In genomic region chr12:87274594-87275245, GRCh38 we compare ENCODE assay signal across 9 cellular contexts.
DNase-seq lines count a peak whose midpoint lies in the region; ATAC-seq, FAIRE-seq and TF ChIP-seq lines count a peak whose summit lies in the region.
"Had no signal": no experiment of that assay in that cellular context is flagged by ENCODE, and none has a peak within 500 bp of the region (broad histone marks: within the 10 kb centered on the region; RNA-seq: fewer than 3 reads in every experiment).

No MANE protein-coding gene starts in this region.

- no peaks in the 10 kb centered on the region for H3K4me1 Mint-ChIP-seq in MCF 10A (ENCODE audit: insufficient read depth, unreplicated experiment)
- no peaks in the 10 kb centered on the region for H3K4me1 Mint-ChIP-seq in activated naive CD8-positive, alpha-beta T cell treated with anti-CD3 and anti-CD28 coated beads for 36 hours

- no peaks in the 10 kb centered on the region for H3K9me2 ChIP-seq in SU-DHL-6 (replicated peaks; ENCODE audit: insufficient read depth, low read length)

- no peaks in the 10 kb centered on the region for H3K9me3 Mint-ChIP-seq in MCF 10A (ENCODE audit: unreplicated experiment)
- no peaks in the 10 kb centered on the region for H3K9me3 Mint-ChIP-seq in activated naive CD8-positive, alpha-beta T cell treated with anti-CD3 and anti-CD28 coated beads for 36 hours

- H3K79me2 ChIP-seq in SU-DHL-6 (ENCODE audit: insufficient read depth, low read length) (no peaks in the 10 kb centered on the region), HepG2 (ENCODE audit: insufficient read depth, low read length) (no peaks in the 10 kb centered on the region)

- peak; percentile 52 for ATAC-seq in HG03095 (IDR thresholded peaks at IDR 0.05; ENCODE audit: unreplicated experiment)
- peak; percentile 43; the same call in 1 of the 3 replicates for ATAC-seq in HepG2

- intact Hi-C loops in MCF 10A (cut with micrococcal nuclease): loop anchor here (1.0 to 10.0 kb wide), 2 partner anchors 390 to 574 kb away; no protein-coding TSS in a partner anchor
- intact Hi-C loops in breast epithelium (cut with DNase I; ENCODE audit: low total_unique reads): no loop called here
- intact Hi-C loops in HepG2 (cut with micrococcal nuclease; ENCODE audit: unreplicated experiment): loop anchor here (1.0 kb wide), 2 partner anchors 574 to 679 kb away; no protein-coding TSS in a partner anchor

- no peaks in the 10 kb centered on the region for H3F3A ChIP-seq in SU-DHL-6 (ENCODE audit: insufficient read depth)

- no peaks in the 10 kb centered on the region for H3K36me3 ChIP-seq in breast epithelium
- H3K36me3 ChIP-seq in SU-DHL-6 (ENCODE audit: low read length): no peaks in the 10 kb centered on the region
- no peaks in the 10 kb centered on the region for H3K36me3 ChIP-seq in HepG2 (replicated peaks in 1 of 2; ENCODE audit: control insufficient read depth in 1 of 2, insufficient read depth in 2 of 2, low read length in 2 of 2)

- CTCF ChIA-PET in MCF 10A (lab: Yijun Ruan, JAX) (interaction anchor here (0.6 to 1.3 kb wide), 4 partner anchors 10 to 625 kb away, joined by 3 to 4 read pairs (median 3); no protein-coding TSS in a partner anchor), HepG2 (lab: Yijun Ruan, JAX; ENCODE audit: low intra/inter-chr PET ratio, low total read pairs) (interaction anchor here (1.4 kb wide), 1 partner anchor 573 kb away, joined by 4 read pairs; no protein-coding TSS in a partner anchor)

- H3K4me3 ChIP-seq in breast epithelium (no peak overlapping the region), SU-DHL-6 (ENCODE audit: insufficient read depth, low read length, poor library complexity, severe bottlenecking) (no peak overlapping the region), HepG2 (replicated peaks in 1 of 3; ENCODE audit: insufficient read depth in 1 of 3, low read depth in 2 of 3, low read length in 3 of 3) (no peak overlapping the region)

- WGBS in HepG2 (ENCODE audit: low lambda C conversion rate): 19% methylated on average over 4 of the region's 4 CpGs

- no peak overlapping the region for H3K9ac ChIP-seq in SU-DHL-6 (ENCODE audit: low read length)
- no peak overlapping the region for H3K9ac ChIP-seq in HepG2 (ENCODE audit: insufficient read depth, low read depth, low read length)

- H2AFZ ChIP-seq in SU-DHL-6 (ENCODE audit: low read depth, low read length, severe bottlenecking) (no peak overlapping the region), HepG2 (ENCODE audit: low read length) (no peak overlapping the region)

- H3K27me3 ChIP-seq in breast epithelium (no peaks in the 10 kb centered on the region), SU-DHL-6 (ENCODE audit: low read length) (no peaks in the 10 kb centered on the region), HepG2 (ENCODE audit: control insufficient read depth in 1 of 2, insufficient read depth in 2 of 2, low read length in 2 of 2) (no peaks in the 10 kb centered on the region; a peak in 1 of 5 replicates)

- H4K20me1 ChIP-seq in SU-DHL-6 (ENCODE audit: low read depth, low read length) (no peaks in the 10 kb centered on the region), HepG2 (ENCODE audit: insufficient read depth, low read length) (no peaks in the 10 kb centered on the region)

- peak; percentile 29 for DNase-seq in MCF 10A (ENCODE audit: unreplicated experiment)
- DNase-seq in breast epithelium (ENCODE audit: low spot score in 2 of 2): no peak
- DNase-seq in HepG2 (ENCODE audit: low spot score): no peak
- DNase-seq in RCC 7860 (ENCODE audit: low spot score): no peak
- no peak for DNase-seq in HuH-7.5 (ENCODE audit: low spot score)
- DNase-seq in activated naive CD8-positive, alpha-beta T cell treated with anti-CD3 and anti-CD28 coated beads for 36 hours: no peak

- TF ChIP-seq EP300 in HepG2 (IDR thresholded peaks at IDR 0.05; ENCODE audit: low read depth in 2 of 2, low read length in 2 of 2) (no peak), HepG2 (CRISPR knock-in tag; IDR thresholded peaks at IDR 0.05; ENCODE audit: borderline replicate concordance) (no peak)

- H3K4me2 ChIP-seq in SU-DHL-6 (ENCODE audit: low read depth, low read length, poor library complexity, severe bottlenecking): no peak overlapping the region
- no peak overlapping the region for H3K4me2 ChIP-seq in HepG2 (ENCODE audit: low read depth, low read length)

- BruUV-seq in MCF 10A (replicated peaks; lab: Mats Ljungman, UMichigan) (no TSS peak), HepG2 (replicated peaks; lab: Mats Ljungman, UMichigan) (no TSS peak)

- no peaks in the 10 kb centered on the region for H3K27me3 Mint-ChIP-seq in MCF 10A (ENCODE audit: insufficient read depth, unreplicated experiment)
- no peaks in the 10 kb centered on the region for H3K27me3 Mint-ChIP-seq in activated naive CD8-positive, alpha-beta T cell treated with anti-CD3 and anti-CD28 coated beads for 36 hours

- no peaks in the 10 kb centered on the region for H3K4me1 ChIP-seq in breast epithelium
- H3K4me1 ChIP-seq in HepG2 (ENCODE audit: insufficient read depth, low read length): no peaks in the 10 kb centered on the region

- H3K27ac Mint-ChIP-seq in MCF 10A (ENCODE audit: low read depth, unreplicated experiment): no peak overlapping the region
- no peak overlapping the region for H3K27ac Mint-ChIP-seq in activated naive CD8-positive, alpha-beta T cell treated with anti-CD3 and anti-CD28 coated beads for 36 hours

- H3K4me3 Mint-ChIP-seq in MCF 10A (ENCODE audit: unreplicated experiment): no peak overlapping the region
- H3K4me3 Mint-ChIP-seq in activated naive CD8-positive, alpha-beta T cell treated with anti-CD3 and anti-CD28 coated beads for 36 hours: no peak overlapping the region

- H3K36me3 Mint-ChIP-seq in MCF 10A (ENCODE audit: insufficient read depth, unreplicated experiment): no peaks in the 10 kb centered on the region
- H3K36me3 Mint-ChIP-seq in activated naive CD8-positive, alpha-beta T cell treated with anti-CD3 and anti-CD28 coated beads for 36 hours: no peaks in the 10 kb centered on the region

- TF ChIP-seq CTCF in MCF 10A (IDR thresholded peaks at IDR 0.05; ENCODE audit: unreplicated experiment): peak; percentile 27
- TF ChIP-seq CTCF in breast epithelium (IDR thresholded peaks at IDR 0.05): peak in 1 of 3 donors; percentile 12
- peak; percentile 14 for TF ChIP-seq CTCF in SU-DHL-6 (IDR thresholded peaks at IDR 0.05; ENCODE audit: insufficient read depth, low read length, poor library complexity, severe bottlenecking)
- no peak for TF ChIP-seq CTCF in HepG2 (CRISPR knock-in tag; IDR thresholded peaks at IDR 0.05)

- no peak for TF ChIP-seq RAD21 in HepG2 (CRISPR knock-in tag; IDR thresholded peaks at IDR 0.05)

- in situ Hi-C loops in HepG2 (cut with HindIII; ENCODE audit: extremely low pct_ligation_motif_present, low pct_unique_long_range_greater_than_20kb): no loop called here

- TF ChIP-seq POLR2A in breast epithelium (IDR thresholded peaks at IDR 0.05) (no peak), HepG2 (IDR thresholded peaks at IDR 0.05; ENCODE audit: insufficient read depth in 1 of 2, low read depth in 2 of 2, low read length in 2 of 2) (no peak)

- H3K9me3 ChIP-seq in breast epithelium (no peaks in the 10 kb centered on the region), SU-DHL-6 (ENCODE audit: insufficient read depth, low read length) (no peaks in the 10 kb centered on the region), HepG2 (ENCODE audit: low read length) (peaks cover 5% of the 10 kb centered on the region; the same call in 1 of the 2 replicates)

- POLR2A ChIA-PET in MCF 10A (lab: Yijun Ruan, JAX): no interaction called here
- POLR2A ChIA-PET in HepG2 (lab: Yijun Ruan, JAX): no interaction called here

- H3K27ac ChIP-seq in breast epithelium (no peak overlapping the region), SU-DHL-6 (ENCODE audit: low read depth, low read length) (no peak overlapping the region), HepG2 (ENCODE audit: extremely low read length, insufficient read depth, low read length) (no peak overlapping the region)

- FAIRE-seq in HepG2 (lab: Jason Lieb, UNC) (no peak), RCC 7860 (lab: Jason Lieb, UNC) (no peak)
- FAIRE-seq: colon had no signal

TF ChIP-seq in HepG2, 621 proteins besides CTCF, POLR2A, EP300 and RAD21:
- TF ChIP-seq ZNF550 (CRISPR knock-in tag; IDR thresholded peaks at IDR 0.05; ENCODE audit: borderline replicate concordance) (no peak), SMC3 (IDR thresholded peaks at IDR 0.05; ENCODE audit: low read length) (peak; percentile 17; the same call in 1 of the 2 replicates)
